11 cellular contexts compared by ENCODE assay signal in genomic region chr4:80393246-80393969, GRCh38. TPM values are rescaled to one million over a fixed set of nuclear protein-coding genes. Genes with fewer than 3 reads are reported as not detected.
DNase-seq lines count a peak whose midpoint lies in the region; ATAC-seq and TF ChIP-seq lines count a peak whose summit lies in the region.
"Had no signal": no experiment of that assay in that cellular context is flagged by ENCODE, and none has a peak within 500 bp of the region (broad histone marks: within the 10 kb centered on the region; RNA-seq: fewer than 3 reads in every experiment).

No MANE protein-coding gene starts in this region.

- CTCF ChIA-PET in WTC11 (lab: Charles Lee) = no interaction called here

- no peaks in the 10 kb centered on the region for H3K36me3 Mint-ChIP-seq in WTC11

- no peaks in the 10 kb centered on the region for H3K4me1 Mint-ChIP-seq in WTC11

- no peaks in the 10 kb centered on the region for H3F3A ChIP-seq in GM23248 (ENCODE audit: insufficient read depth)

- no peaks in the 10 kb centered on the region for H4K20me1 ChIP-seq in GM23248 (ENCODE audit: insufficient read depth)

- POLR2A ChIA-PET in WTC11 (lab: Charles Lee) = no interaction called here

- no peaks in the 10 kb centered on the region for H3K27me3 ChIP-seq in GM23248 (replicated peaks; ENCODE audit: insufficient read depth)
- H3K27me3 ChIP-seq: cardiac muscle cell had no signal

- H3K36me3 ChIP-seq in GM23248 (ENCODE audit: low read depth) = no peaks in the 10 kb centered on the region
- H3K36me3 ChIP-seq: cardiac muscle cell had no signal

- peaks cover 30% of the 10 kb centered on the region for H3K9me3 Mint-ChIP-seq in WTC11

- no peaks in the 10 kb centered on the region for H3K79me2 ChIP-seq in GM23248 (ENCODE audit: insufficient read depth)

- in situ Hi-C loops in GM23248 (cut with MboI) = no loop called here

- TF ChIP-seq CTCF in WTC11 (IDR thresholded peaks at IDR 0.05) = no peak

- WGBS in GM23248 (ENCODE audit: low coverage in 1 of 2, low lambda C conversion rate in 2 of 2, missing lambda C conversion rate in 2 of 2), 2 experiments = 27 to 33% methylated on average over 4 of the region's 4 CpGs

- peak; percentile 90 for ATAC-seq in GM18502 (IDR thresholded peaks at IDR 0.05; ENCODE audit: poor library complexity, unreplicated experiment)
- peak; percentile 98 for ATAC-seq in SK-N-SH treated with all-trans-retinoic acid at 6 μM for 48 hours
- ATAC-seq in WTC11 = no peak
- no peak for ATAC-seq in GM21515 (IDR thresholded peaks at IDR 0.05; ENCODE audit: unreplicated experiment)

- no peak overlapping the region for H3K4me3 ChIP-seq in GM23248
- H3K4me3 ChIP-seq: cardiac muscle cell had no signal

- H3K27ac ChIP-seq in GM23248 = no peak overlapping the region
- H3K27ac ChIP-seq: cardiac muscle cell had no signal

- peak; percentile 85 for DNase-seq in GM23248
- peak; percentile 81 for DNase-seq in iris pigment epithelial cell (ENCODE audit: low read depth)
- DNase-seq in DMS 273 (lab: John Stamatoyannopoulos, UW; ENCODE audit: unreplicated experiment) = no peak
- no peak for DNase-seq in hippocampal formation (lab: John Stamatoyannopoulos, UW)
- no peak for DNase-seq in WTC11 (ENCODE audit: low spot score)
- DNase-seq: NCI-H774 had no signal

- no peak overlapping the region for H2AFZ ChIP-seq in GM23248

- no peak overlapping the region for H3K4me3 Mint-ChIP-seq in WTC11

- H3K4me2 ChIP-seq in GM23248 (ENCODE audit: unreplicated experiment) = no peak overlapping the region

- no peaks in the 10 kb centered on the region for H3K9me2 ChIP-seq in GM23248 (ENCODE audit: insufficient read depth)

- H3K9ac ChIP-seq in GM23248 = no peak overlapping the region

- no peaks in the 10 kb centered on the region for H3K9me3 ChIP-seq in GM23248 (ENCODE audit: low read depth)

- H3K27ac Mint-ChIP-seq in WTC11 = no peak overlapping the region

- H3K27me3 Mint-ChIP-seq in WTC11 (ENCODE audit: low read depth) = no peaks in the 10 kb centered on the region

- peaks cover 8% of the 10 kb centered on the region; the same call in 1 of the 2 replicates for H3K4me1 ChIP-seq in GM23248 (ENCODE audit: insufficient read depth)

TF ChIP-seq in SK-N-SH treated with all-trans-retinoic acid at 6 μM for 48 hours, 23 proteins besides CTCF, POLR2A, EP300 and RAD21:
- no peak for TF ChIP-seq CREB5 (CRISPR knock-in tag; IDR thresholded peaks at IDR 0.05; ENCODE audit: low read depth)

TF ChIP-seq in WTC11, 78 proteins besides CTCF, POLR2A, EP300 and RAD21:
- TF ChIP-seq ZNF423 (CRISPR knock-in tag; IDR thresholded peaks at IDR 0.05) = no peak
- TF ChIP-seq GTF2I (CRISPR knock-in tag; conservative IDR thresholded peaks at IDR 0.05) = no peak
- no peak for TF ChIP-seq OVOL2 (CRISPR knock-in tag; IDR thresholded peaks at IDR 0.05; ENCODE audit: borderline replicate concordance)
- TF ChIP-seq ZNF232 (CRISPR knock-in tag; IDR thresholded peaks at IDR 0.05) = no peak
- no peak for TF ChIP-seq JUN (CRISPR knock-in tag; IDR thresholded peaks at IDR 0.05)
- TF ChIP-seq SOX15 (CRISPR knock-in tag; IDR thresholded peaks at IDR 0.05) = no peak
- TF ChIP-seq STAT6 (CRISPR knock-in tag; conservative IDR thresholded peaks at IDR 0.05; ENCODE audit: low read depth) = no peak
- TF ChIP-seq NR2C2 (CRISPR knock-in tag; IDR thresholded peaks at IDR 0.05) = no peak
- TF ChIP-seq ARID4B (CRISPR knock-in tag; IDR thresholded peaks at IDR 0.05; ENCODE audit: borderline replicate concordance) = no peak
- no peak for TF ChIP-seq IRF2 (CRISPR knock-in tag; IDR thresholded peaks at IDR 0.05; ENCODE audit: borderline replicate concordance, low read depth)

RNA-seq across cellular contexts. Expression of gene CFAP299, which starts 57.9 kb away (rescaled TPM):
- 1.1 TPM in 1 of 2 replicates, not detected in the other for total RNA-seq in GM23248 (2014; rRNA removed; shearing (Covaris generic))
- polyA plus RNA-seq in GM23248 (2016; fragmentation: Nextera tagmentation; extraction: Ambion mirVana) = 1.0 and 1.2 TPM in 2 replicates
- not detected in 3 replicates for total RNA-seq in WTC11 (2021)
- total RNA-seq: H1 had no signal
- polyA plus RNA-seq: H1 had no signal

Comparison
In these comparisons a context has a peak if more than half of its experiments do, and no peak if none do; other contexts are left out.
1. ATAC-seq: peak in GM18502 (single experiment) and SK-N-SH treated with all-trans-retinoic acid at 6 μM for 48 hours (single experiment); none in WTC11 (single experiment) and GM21515 (single experiment).
2. DNase-seq: peak in GM23248 (single experiment) and iris pigment epithelial cell (single experiment); none in DMS 273 (single experiment), hippocampal formation (0 of 2) and WTC11 (single experiment).